ENCODE assay signal across 19 cellular contexts in genomic region chr1:234525156-234525774, GRCh38. TPM values are rescaled to one million over a fixed set of nuclear protein-coding genes. Genes with fewer than 3 reads are reported as not detected.
DNase-seq lines count a peak whose midpoint lies in the region; ATAC-seq and TF ChIP-seq lines count a peak whose summit lies in the region.
"Had no signal": no experiment of that assay in that cellular context is flagged by ENCODE, and none has a peak within 500 bp of the region (broad histone marks: within the 10 kb centered on the region; RNA-seq: fewer than 3 reads in every experiment).

No MANE protein-coding gene starts in this region.

- intact Hi-C loops in CD14-positive monocyte (cut with micrococcal nuclease) (no loop called here), IMR-90 (cut with micrococcal nuclease) (no loop called here)

- H3K4me3 Mint-ChIP-seq in CD14-positive monocyte: peak overlapping the region in 1 of 2 donors; percentile 19
- no peak overlapping the region for H3K4me3 Mint-ChIP-seq in WTC11
- H3K4me3 Mint-ChIP-seq: activated naive CD8-positive, alpha-beta T cell; CD4-positive, alpha-beta memory T cell; stimulated activated naive CD8-positive, alpha-beta T cell treated with anti-CD3 and anti-CD28 coated beads, Interleukin-15, Interleukin-2, amounts not matched to agents 100 ng/mL and 50 ng/mL, for 24 hours; T-helper 1 cell treated with Interleukin-12 subunit alpha and Interleukin-12 subunit beta and Interleukin-4 antibody, amounts not matched to agents 30 μg/mL and 1 μg/mL, for 36 hours had no signal

- H3K18ac ChIP-seq in IMR-90 (ENCODE audit: low read depth, low read length): peak overlapping the region; percentile 50

- H3K79me1 ChIP-seq in IMR-90 (ENCODE audit: low read depth in 1 of 2, low read length in 2 of 2): no peaks in the 10 kb centered on the region

- H3K4me2 ChIP-seq in IMR-90 (ENCODE audit: low read depth, low read length): no peak overlapping the region

- H2BK20ac ChIP-seq in IMR-90 (ENCODE audit: low read depth, low read length): peak overlapping the region; percentile 44

- H2AK9ac ChIP-seq in IMR-90 (replicated peaks; ENCODE audit: low read depth, low read length, poor library complexity): no peak overlapping the region

- ATAC-seq in IMR-90 (ENCODE audit: low read depth) (no peak), WTC11 (peak; percentile 34; the same call in 1 of the 2 replicates), GM19455 (IDR thresholded peaks at IDR 0.05; ENCODE audit: unreplicated experiment) (no peak)
- ATAC-seq: GM12878 had no signal

- H3K4me3 ChIP-seq in IMR-90 (ENCODE audit: insufficient read depth, low read depth, low read length) (no peak overlapping the region), neutrophil (ENCODE audit: low read depth in 1 of 2, low read length in 1 of 2) (peak overlapping the region; percentile 24 to 37)
- H3K4me3 ChIP-seq: GM12878 had no signal

- H3K9me3 Mint-ChIP-seq in CD14-positive monocyte: no peaks in the 10 kb centered on the region
- no peaks in the 10 kb centered on the region for H3K9me3 Mint-ChIP-seq in WTC11
- H3K9me3 Mint-ChIP-seq: CD4-positive, alpha-beta memory T cell; stimulated activated naive CD8-positive, alpha-beta T cell treated with anti-CD3 and anti-CD28 coated beads, Interleukin-15, Interleukin-2, amounts not matched to agents 100 ng/mL and 50 ng/mL, for 24 hours; T-helper 1 cell treated with Interleukin-12 subunit alpha and Interleukin-12 subunit beta and Interleukin-4 antibody, amounts not matched to agents 30 μg/mL and 1 μg/mL, for 36 hours had no signal

- no peak overlapping the region for H3K23ac ChIP-seq in IMR-90 (ENCODE audit: low read depth, low read length)

- H3K4me1 ChIP-seq in IMR-90 (ENCODE audit: control insufficient read depth, insufficient read depth, low read length) (peaks cover 15% of the 10 kb centered on the region), neutrophil (ENCODE audit: control insufficient read depth in 1 of 2, insufficient read depth in 1 of 2, low read depth in 1 of 2, low read length in 1 of 2) (peaks cover 89 to 91% of the 10 kb centered on the region in 2 experiments)

- no peaks in the 10 kb centered on the region for H3K36me3 ChIP-seq in IMR-90 (ENCODE audit: control insufficient read depth, insufficient read depth, low read length)
- no peaks in the 10 kb centered on the region for H3K36me3 ChIP-seq in neutrophil

- peak overlapping the region; percentile 79 to 94 (median 92) for H3K27ac Mint-ChIP-seq in CD14-positive monocyte
- no peak overlapping the region for H3K27ac Mint-ChIP-seq in WTC11
- H3K27ac Mint-ChIP-seq: activated naive CD8-positive, alpha-beta T cell; CD4-positive, alpha-beta memory T cell; stimulated activated naive CD8-positive, alpha-beta T cell treated with anti-CD3 and anti-CD28 coated beads, Interleukin-15, Interleukin-2, amounts not matched to agents 100 ng/mL and 50 ng/mL, for 24 hours; T-helper 1 cell treated with Interleukin-12 subunit alpha and Interleukin-12 subunit beta and Interleukin-4 antibody, amounts not matched to agents 30 μg/mL and 1 μg/mL, for 36 hours had no signal

- H3K4me1 Mint-ChIP-seq in CD14-positive monocyte (peaks cover 53% of the 10 kb centered on the region), WTC11 (peaks cover 4% of the 10 kb centered on the region; the same call in 1 of the 2 replicates)

- peak overlapping the region; percentile 50; the same call in 1 of the 2 replicates for H2BK120ac ChIP-seq in IMR-90 (ENCODE audit: low read depth, low read length)

- no peaks in the 10 kb centered on the region for H3K36me3 Mint-ChIP-seq in CD14-positive monocyte
- no peaks in the 10 kb centered on the region for H3K36me3 Mint-ChIP-seq in WTC11
- H3K36me3 Mint-ChIP-seq: CD4-positive, alpha-beta memory T cell had no signal

- H3K9me1 ChIP-seq in IMR-90 (ENCODE audit: insufficient read depth, low read length): peaks cover 10% of the 10 kb centered on the region

- H3K27me3 Mint-ChIP-seq in CD14-positive monocyte (ENCODE audit: low read depth in 3 of 3) (peaks cover 0 to 2% (median 0%) of the 10 kb centered on the region in 3 donors), WTC11 (ENCODE audit: low read depth) (no peaks in the 10 kb centered on the region)

- no peak overlapping the region for H4K8ac ChIP-seq in IMR-90 (ENCODE audit: low read depth in 2 of 2, low read length in 2 of 2)

- H3K27ac ChIP-seq in IMR-90 (ENCODE audit: insufficient read depth, low read length) (no peak overlapping the region), neutrophil (peak overlapping the region; percentile 89)
- H3K27ac ChIP-seq: RWPE1 had no signal

- TF ChIP-seq CTCF in CD14-positive monocyte (IDR thresholded peaks at IDR 0.05) (no peak), IMR-90 (conservative IDR thresholded peaks at IDR 0.05; ENCODE audit: low read depth, low read length) (no peak), WTC11 (IDR thresholded peaks at IDR 0.05) (no peak), neutrophil (IDR thresholded peaks at IDR 0.05) (no peak)

- POLR2A ChIA-PET in IMR-90 (lab: Charles Lee; ENCODE audit: unreplicated experiment) (no interaction called here), WTC11 (lab: Charles Lee) (no interaction called here)

- H4K5ac ChIP-seq in IMR-90 (ENCODE audit: low read depth, low read length): peak overlapping the region; percentile 49; the same call in 1 of the 2 replicates

- BruUV-seq in IMR-90 (replicated peaks; lab: Mats Ljungman, UMichigan): no TSS peak

- H2BK5ac ChIP-seq in IMR-90 (ENCODE audit: low read depth, low read length, poor library complexity, severe bottlenecking): no peak overlapping the region

- dilution Hi-C loops in IMR-90 (cut with HindIII; ENCODE audit: low sequenced_read_pairs, unreplicated experiment): no loop called here

- no peak for TF ChIP-seq POLR2A in IMR-90 (IDR thresholded peaks at IDR 0.05; ENCODE audit: low read depth, low read length)

- H2BK15ac ChIP-seq in IMR-90 (ENCODE audit: low read depth, low read length): peak overlapping the region; percentile 80; the same call in 2 of the 3 replicates

- CTCF ChIA-PET in IMR-90 (lab: Yijun Ruan, JAX): no interaction called here
- CTCF ChIA-PET in WTC11 (lab: Charles Lee): interaction anchor here (1.5 kb wide), 1 partner anchor 568 kb away, joined by 7 read pairs; no protein-coding TSS in a partner anchor

- no peak overlapping the region for H3K14ac ChIP-seq in IMR-90 (replicated peaks; ENCODE audit: low read depth, low read length)

- H4K91ac ChIP-seq in IMR-90 (ENCODE audit: insufficient read depth, low read depth, low read length): peak overlapping the region; percentile 3

- H2AK5ac ChIP-seq in IMR-90 (ENCODE audit: low read depth, low read length): peak overlapping the region; percentile 61; the same call in 1 of the 2 replicates

- H3K9ac ChIP-seq in IMR-90 (ENCODE audit: low read depth, low read length): no peak overlapping the region

- H3K4ac ChIP-seq in IMR-90 (ENCODE audit: low read depth, low read length): peak overlapping the region; percentile 19; the same call in 1 of the 2 replicates

- no peak overlapping the region for H3K56ac ChIP-seq in IMR-90 (ENCODE audit: extremely low read depth, insufficient read depth, low read length)

- H3K27me3 ChIP-seq in IMR-90 (ENCODE audit: control insufficient read depth, insufficient read depth, low read length) (no peaks in the 10 kb centered on the region), neutrophil (no peaks in the 10 kb centered on the region)

- 100% methylated on average over 1 of the region's 5 CpGs; no CpG with 5 or more reads in 1 of the 2 experiments for WGBS in IMR-90 (ENCODE audit: extremely low coverage in 2 of 2, insufficient read length in 1 of 2), 2 experiments

- H4K20me1 ChIP-seq in IMR-90 (ENCODE audit: insufficient read depth, low read length): no peaks in the 10 kb centered on the region

- in situ Hi-C loops in IMR-90 (cut with MboI; ENCODE audit: low sequenced_read_pairs): no loop called here

- H2AFZ ChIP-seq in IMR-90 (replicated peaks; ENCODE audit: low read length, poor library complexity): no peak overlapping the region

- no peak for DNase-seq in CD14-positive monocyte (ENCODE audit: low spot score)
- no peak for DNase-seq in IMR-90
- DNase-seq in WTC11 (ENCODE audit: low spot score): no peak
- no peak for DNase-seq in NCI-H748 (lab: John Stamatoyannopoulos, UW; ENCODE audit: unreplicated experiment)
- no peak for DNase-seq in mesenteric fat pad (ENCODE audit: low spot score)
- DNase-seq in OCI-M2 (lab: John Stamatoyannopoulos, UW; ENCODE audit: unreplicated experiment): no peak
- DNase-seq: caudate nucleus; CD4-positive, alpha-beta memory T cell; effector CD8-positive, alpha-beta T cell; EL; NCI-H1694; NCI-H510A had no signal

- no peak for TF ChIP-seq RAD21 in IMR-90 (IDR thresholded peaks at IDR 0.05; ENCODE audit: low read length)

- no peaks in the 10 kb centered on the region for H3K9me3 ChIP-seq in IMR-90 (ENCODE audit: control insufficient read depth, insufficient read depth, low read length)
- H3K9me3 ChIP-seq in neutrophil: no peaks in the 10 kb centered on the region

TF ChIP-seq in IMR-90, 13 proteins besides CTCF, POLR2A, EP300 and RAD21 (continues in another document):
- no peak for TF ChIP-seq USF2 (IDR thresholded peaks at IDR 0.05; ENCODE audit: low read depth, low read length)
- TF ChIP-seq MAFK (IDR thresholded peaks at IDR 0.05; ENCODE audit: low read depth, low read length): no peak
- no peak for TF ChIP-seq NFE2L2 (IDR thresholded peaks at IDR 0.05; ENCODE audit: low read depth, low read length)

TF ChIP-seq in WTC11, 78 proteins besides CTCF, POLR2A, EP300 and RAD21:
- TF ChIP-seq ZNF138 (CRISPR knock-in tag; conservative IDR thresholded peaks at IDR 0.05) (no peak), GABPB1 (CRISPR knock-in tag; IDR thresholded peaks at IDR 0.05) (no peak), RORB (CRISPR knock-in tag; IDR thresholded peaks at IDR 0.05) (no peak), TEAD4 (CRISPR knock-in tag; IDR thresholded peaks at IDR 0.05) (no peak), IRF2 (CRISPR knock-in tag; IDR thresholded peaks at IDR 0.05; ENCODE audit: borderline replicate concordance, low read depth) (no peak), GRHL2 (CRISPR knock-in tag; IDR thresholded peaks at IDR 0.05; ENCODE audit: insufficient replicate concordance, severe bottlenecking) (no peak)
TF ChIP-seq in WTC11: peak in this region for 0.

RNA-seq across cellular contexts. Expression of gene TARBP1, which starts 46.3 kb away (rescaled TPM):
- polyA plus RNA-seq in CD14-positive monocyte (1 to 10 TPM; 1.4 to 3.2 TPM), IMR-90 (2012; rRNA removed) (16.0 and 17.7 TPM in 2 replicates)
- total RNA-seq in IMR-90 (2012; rRNA removed) (10.6 and 12.8 TPM in 2 replicates), WTC11 (2021) (24.0 to 27.6 TPM (median 27.3 TPM) in 3 replicates), mesenteric fat pad (19.4 TPM)
- 2.9 and 4.6 TPM in 2 replicates for polyA plus RNA-seq in IMR-90 (2012; cell fraction: cytosol; rRNA removed)
- 20.3 and 133 TPM in 2 replicates for polyA plus RNA-seq in IMR-90 (2012; cell fraction: nucleus; rRNA removed; ENCODE audit: low replicate concordance)
